In genomic region chr19:42279902-42280760, GRCh38 we compare ENCODE assay signal across 1 cellular context.
TF ChIP-seq lines count a peak whose summit lies in the region.

No MANE protein-coding gene starts in this region.

TF ChIP-seq in HepG2, 621 proteins besides CTCF, POLR2A, EP300 and RAD21 (continued from another document and continues in another):
- TF ChIP-seq ZNF281 (CRISPR knock-in tag; IDR thresholded peaks at IDR 0.05; ENCODE audit: borderline replicate concordance) (0 out of 2 replicates have a peak, but pooled peaks have one; percentile 13), HBP1 (CRISPR knock-in tag; IDR thresholded peaks at IDR 0.05; ENCODE audit: low read depth) (0 out of 2 replicates have a peak, but pooled peaks have one; percentile 35), SAFB2 (CRISPR knock-in tag; IDR thresholded peaks at IDR 0.05; ENCODE audit: borderline replicate concordance, low read depth) (peak; percentile 17; the same call in 1 of the 2 replicates), NKX3-1 (CRISPR knock-in tag; IDR thresholded peaks at IDR 0.05) (0 out of 2 replicates have a peak, but pooled peaks have one; percentile 36), ISL2 (CRISPR knock-in tag; IDR thresholded peaks at IDR 0.05) (peak; percentile 30), KDM1A (CRISPR knock-in tag; IDR thresholded peaks at IDR 0.05) (no peak), TCF7L2 (IDR thresholded peaks at IDR 0.05; ENCODE audit: low read depth, low read length) (no peak), SALL1 (CRISPR knock-in tag; IDR thresholded peaks at IDR 0.05) (peak; percentile 63), ZNF513 (CRISPR knock-in tag; conservative IDR thresholded peaks at IDR 0.05) (no peak), HMGXB4 (CRISPR knock-in tag; IDR thresholded peaks at IDR 0.05; ENCODE audit: borderline replicate concordance in 1 of 2, low read depth in 1 of 2) (peak; percentile 56 to 75; a peak in 3 of 4 replicates), ZNF331 (CRISPR knock-in tag; IDR thresholded peaks at IDR 0.05) (peak; percentile 50; the same call in 1 of the 2 replicates), BRD4 (CRISPR knock-in tag; IDR thresholded peaks at IDR 0.05) (no peak), ZNF275 (CRISPR knock-in tag; IDR thresholded peaks at IDR 0.05; ENCODE audit: borderline replicate concordance) (peak; percentile 52; the same call in 1 of the 2 replicates), SRSF4 (IDR thresholded peaks at IDR 0.05; ENCODE audit: low read depth, low read length, poor library complexity, severe bottlenecking) (peak; percentile 61), NR2F2 (IDR thresholded peaks at IDR 0.05; ENCODE audit: borderline replicate concordance, low read depth) (no peak; the same call in 1 of the 2 replicates), MAFK (conservative IDR thresholded peaks at IDR 0.05 in 1 of 2, IDR thresholded peaks at IDR 0.05 in 1 of 2; ENCODE audit: low read length in 2 of 2) (no peak), ZNF484 (CRISPR knock-in tag; IDR thresholded peaks at IDR 0.05; ENCODE audit: borderline replicate concordance, low read depth) (no peak), ASH2L (IDR thresholded peaks at IDR 0.05; ENCODE audit: insufficient read length, low read depth, low read length) (peak; percentile 43), MEIS2 (CRISPR knock-in tag; IDR thresholded peaks at IDR 0.05) (peak; percentile 16; the same call in 1 of the 2 replicates), ZNF850 (CRISPR knock-in tag; conservative IDR thresholded peaks at IDR 0.05) (0 out of 2 replicates have a peak, but pooled peaks have one; percentile 61), ZNF564 (CRISPR knock-in tag; IDR thresholded peaks at IDR 0.05) (0 out of 2 replicates have a peak, but pooled peaks have one; percentile 50), ZBTB37 (CRISPR knock-in tag; IDR thresholded peaks at IDR 0.05) (no peak), KLF13 (CRISPR knock-in tag; IDR thresholded peaks at IDR 0.05) (no peak), SATB2 (CRISPR knock-in tag; IDR thresholded peaks at IDR 0.05) (0 out of 2 replicates have a peak, but pooled peaks have one; percentile 58), MIER2 (CRISPR knock-in tag; IDR thresholded peaks at IDR 0.05) (0 out of 2 replicates have a peak, but pooled peaks have one; percentile 28), POLR2AphosphoS5 (IDR thresholded peaks at IDR 0.05; ENCODE audit: low read depth, low read length) (peak; percentile 54; the same call in 1 of the 2 replicates), SNRNP70 (IDR thresholded peaks at IDR 0.05; ENCODE audit: low read depth, low read length) (no peak), HNRNPK (IDR thresholded peaks at IDR 0.05; ENCODE audit: low read depth, low read length, poor library complexity, severe bottlenecking) (peak; percentile 48), CSRNP2 (CRISPR knock-in tag; conservative IDR thresholded peaks at IDR 0.05; ENCODE audit: low read depth) (no peak), ONECUT2 (CRISPR knock-in tag; IDR thresholded peaks at IDR 0.05) (no peak), PITX1 (CRISPR knock-in tag; IDR thresholded peaks at IDR 0.05) (0 out of 2 replicates have a peak, but pooled peaks have one; percentile 30), NFE2L1 (CRISPR knock-in tag; IDR thresholded peaks at IDR 0.05; ENCODE audit: borderline replicate concordance) (no peak), YEATS4 (CRISPR knock-in tag; IDR thresholded peaks at IDR 0.05; ENCODE audit: borderline replicate concordance) (peak; percentile 78), ZSCAN5A (CRISPR knock-in tag; IDR thresholded peaks at IDR 0.05; ENCODE audit: borderline replicate concordance) (0 out of 2 replicates have a peak, but pooled peaks have one; percentile 50), ZBTB10 (CRISPR knock-in tag; IDR thresholded peaks at IDR 0.05; ENCODE audit: borderline replicate concordance) (peak; percentile 93; the same call in 1 of the 2 replicates), MXI1 (IDR thresholded peaks at IDR 0.05; ENCODE audit: borderline replicate concordance, low read depth, low read length) (peak; percentile 47; the same call in 1 of the 3 replicates), TFAP4 (IDR thresholded peaks at IDR 0.05; ENCODE audit: borderline replicate concordance, low read depth) (peak; percentile 72; the same call in 1 of the 2 replicates), PHF21A (CRISPR knock-in tag; IDR thresholded peaks at IDR 0.05) (peak; percentile 86)
